8 cellular contexts compared by ENCODE assay signal in the genomic region with DNA sequence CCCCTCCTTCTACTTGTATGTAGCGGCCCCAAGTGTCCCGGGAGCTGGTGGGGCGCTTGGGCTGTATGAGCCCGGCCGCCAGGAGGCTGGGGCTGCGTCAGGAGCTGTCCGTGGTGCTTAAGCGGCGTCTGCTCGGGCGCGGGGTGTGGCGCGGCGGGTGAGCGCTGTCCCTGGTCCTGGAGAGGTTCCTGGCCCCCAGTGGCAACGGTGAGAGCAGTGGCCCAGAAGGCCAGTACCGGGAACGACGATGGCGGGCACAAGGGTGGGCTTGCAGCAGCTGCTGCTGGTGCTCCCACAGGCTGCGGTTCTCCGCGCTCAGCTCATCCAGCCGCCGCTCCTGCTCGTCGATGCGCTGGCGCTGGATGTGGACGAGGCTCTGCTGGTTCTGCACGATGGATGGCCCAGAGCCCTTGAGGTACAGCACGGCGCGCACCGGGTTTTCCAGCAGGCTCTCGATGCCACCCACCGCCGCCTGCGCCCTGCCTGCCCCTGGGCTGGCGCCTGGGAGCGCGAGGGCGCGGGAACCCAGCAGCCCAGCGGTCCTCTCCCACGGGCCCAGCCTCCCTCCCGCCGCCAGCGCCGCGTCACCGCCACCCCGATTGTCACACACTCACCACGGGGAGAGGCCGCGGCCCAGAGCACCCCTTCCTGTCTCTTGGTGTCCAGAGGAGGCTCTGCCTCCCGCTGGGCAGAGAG.
DNase-seq lines count a peak whose midpoint lies in the region; ATAC-seq lines count a peak whose summit lies in the region.

No MANE protein-coding gene starts in this region.

- peak; percentile 47 for DNase-seq in GM19238 (ENCODE audit: insufficient read length, low spot score)
- peak; percentile 58 for DNase-seq in NCI-H69 (lab: John Stamatoyannopoulos, UW)
- DNase-seq in activated CD8-positive, alpha-beta memory T cell treated with anti-CD3 and anti-CD28 coated beads, Interleukin-2, amount 50 U/mL, for 4 hours = peak; percentile 76
- DNase-seq in epidermal melanocyte (ENCODE audit: insufficient read length, low spot score) = peak; percentile 34
- peak; percentile 80 for DNase-seq in midbrain (lab: John Stamatoyannopoulos, UW)
- peak; percentile 21 to 53 for DNase-seq in stimulated activated CD8-positive, alpha-beta memory T cell treated with anti-CD3 and anti-CD28 coated beads, Interleukin-4, amount 100 ng/mL, for 1 hour (ENCODE audit: low read depth in 2 of 2, low spot score in 1 of 2)

- ATAC-seq in HG02938 (IDR thresholded peaks at IDR 0.05; ENCODE audit: unreplicated experiment) (no peak), HG02571 (IDR thresholded peaks at IDR 0.05; ENCODE audit: unreplicated experiment) (no peak)
